ENCODE assay signal across 2 cellular contexts in genomic region chr12:57233357-57234232, GRCh38.
TF ChIP-seq lines count a peak whose summit lies in the region.

No MANE protein-coding gene starts in this region.

TF ChIP-seq in PFSK-1, 5 proteins besides CTCF, POLR2A, EP300 and RAD21:
- no peak for TF ChIP-seq TAF1 (IDR thresholded peaks at IDR 0.05; ENCODE audit: borderline replicate concordance, insufficient read depth, low read length)
- 0 out of 2 replicates have a peak, but pooled peaks have one; percentile 20 for TF ChIP-seq POLR2AphosphoS5 (IDR thresholded peaks at IDR 0.05; ENCODE audit: low read depth, low read length)

TF ChIP-seq in H1, 55 proteins besides CTCF, POLR2A, EP300 and RAD21:
- TF ChIP-seq TCF12 (IDR thresholded peaks at IDR 0.05; ENCODE audit: low read depth, low read length), result no peak
- TF ChIP-seq BRCA1 (IDR thresholded peaks at IDR 0.05; ENCODE audit: low read depth, low read length), result no peak
- peak; percentile 42 for TF ChIP-seq POLR2AphosphoS5 (IDR thresholded peaks at IDR 0.05; ENCODE audit: low read depth, low read length)
